In the genomic region with DNA sequence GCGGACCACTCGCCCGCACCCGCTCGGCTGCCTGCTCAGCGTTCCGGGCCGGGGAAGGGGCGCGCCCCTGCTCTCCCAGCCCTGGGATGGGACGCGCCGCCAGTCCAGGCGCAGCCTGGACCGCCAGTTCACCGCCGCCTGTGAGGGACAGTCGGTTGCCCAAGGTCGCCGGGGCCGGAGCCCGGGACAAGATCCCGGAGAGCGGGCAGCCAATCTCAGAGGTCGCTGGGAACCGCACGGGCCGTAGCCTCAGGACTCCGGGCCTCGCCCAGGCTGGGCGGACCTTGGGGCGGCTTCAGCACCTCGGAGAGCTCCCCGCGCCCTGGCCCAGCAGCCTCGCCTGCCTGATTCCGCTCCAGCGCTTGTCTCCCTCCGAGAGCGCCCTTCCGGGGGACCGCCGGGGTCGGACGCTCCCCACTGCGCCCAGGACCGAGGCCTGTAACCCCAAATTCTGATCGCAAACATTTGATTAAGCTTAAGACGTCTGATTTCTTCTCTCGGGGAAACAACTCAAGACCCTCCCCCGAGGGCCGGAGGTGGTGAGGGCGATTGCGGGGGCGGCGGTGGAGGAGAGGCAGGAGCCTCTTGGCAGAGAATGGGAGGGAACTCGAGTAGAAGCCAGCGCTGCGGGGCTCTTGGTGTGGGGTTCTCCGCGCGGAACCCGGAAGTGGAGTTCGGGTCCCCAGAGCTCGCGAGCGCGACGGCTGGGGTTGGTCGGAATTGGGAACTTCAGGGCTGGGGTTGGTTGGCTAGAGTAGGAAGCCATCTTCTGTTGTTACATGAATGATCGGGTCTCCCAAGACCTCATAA, we compare ENCODE assay signal across 8 cellular contexts. TPM values are rescaled to one million over a fixed set of nuclear protein-coding genes. Genes with fewer than 3 reads are reported as not detected.
DNase-seq lines count a peak whose midpoint lies in the region; ATAC-seq and TF ChIP-seq lines count a peak whose summit lies in the region.

No MANE protein-coding gene starts in this region.

- peaks cover 3% of the 10 kb centered on the region for H3K36me3 Mint-ChIP-seq in activated naive CD8-positive, alpha-beta T cell treated with anti-CD3 and anti-CD28 coated beads, Interleukin-2, amount 50 U/mL, for 24 hours (ENCODE audit: low read depth)

- H3K27ac ChIP-seq in heart left ventricle (no peak overlapping the region), transverse colon (no peak overlapping the region)

- H3K4me3 ChIP-seq in heart left ventricle (peak overlapping the region; percentile 7 to 55 (median 44)), transverse colon (peak overlapping the region in 3 of 4 donors; percentile 32 to 52 (median 45))

- no peak for TF ChIP-seq CTCF in heart left ventricle (IDR thresholded peaks at IDR 0.05)
- TF ChIP-seq CTCF in transverse colon (IDR thresholded peaks at IDR 0.05): no peak

- H3K36me3 ChIP-seq in heart left ventricle (peaks cover 0 to 16% (median 12%) of the 10 kb centered on the region in 9 donors), transverse colon (peaks cover 0 to 7% (median 3%) of the 10 kb centered on the region in 4 donors)

- H3K9me3 Mint-ChIP-seq in activated naive CD8-positive, alpha-beta T cell treated with anti-CD3 and anti-CD28 coated beads, Interleukin-2, amount 50 U/mL, for 24 hours: no peaks in the 10 kb centered on the region

- H3K4me1 Mint-ChIP-seq in activated naive CD8-positive, alpha-beta T cell treated with anti-CD3 and anti-CD28 coated beads, Interleukin-2, amount 50 U/mL, for 24 hours: peaks cover 20% of the 10 kb centered on the region

- TF ChIP-seq EP300 in transverse colon (IDR thresholded peaks at IDR 0.05; ENCODE audit: low read depth): no peak

- H3K27ac Mint-ChIP-seq in activated naive CD8-positive, alpha-beta T cell treated with anti-CD3 and anti-CD28 coated beads, Interleukin-2, amount 50 U/mL, for 24 hours: no peak overlapping the region

- H3K27me3 ChIP-seq in heart left ventricle: peaks cover 11 to 51% (median 27%) of the 10 kb centered on the region in 9 donors
- H3K27me3 ChIP-seq in transverse colon: peaks cover 48% of the 10 kb centered on the region

- H3K4me1 ChIP-seq in heart left ventricle: peaks cover 0 to 51% (median 28%) of the 10 kb centered on the region in 12 donors
- peaks cover 6 to 40% (median 40%) of the 10 kb centered on the region in 4 donors for H3K4me1 ChIP-seq in transverse colon

- ATAC-seq in GM19023 (IDR thresholded peaks at IDR 0.05; ENCODE audit: unreplicated experiment) (peak; percentile 56), HG03520 (IDR thresholded peaks at IDR 0.05; ENCODE audit: unreplicated experiment) (peak; percentile 59), heart left ventricle (peak; percentile 90 to 92 (median 90))
- ATAC-seq in activated naive CD8-positive, alpha-beta T cell treated with anti-CD3 and anti-CD28 coated beads, Interleukin-2, amount 50 U/mL, for 24 hours: peak; percentile 79

- in situ Hi-C loops in ACHN (cut with HindIII; ENCODE audit: low pct_ligation_motif_present, low pct_unique_long_range_greater_than_20kb, low sequenced_read_pairs) (no loop called here), transverse colon (cut with MboI; ENCODE audit: low pct_ligation_motif_present in 1 of 4, low pct_unique_long_range_greater_than_20kb in 1 of 4, low sequenced_read_pairs in 3 of 4) (loop anchor here in 3 of 4 donors (10.0 to 25.0 kb wide), 2 partner anchors 142 to 145 kb away; no protein-coding TSS in a partner anchor)

- TF ChIP-seq POLR2A in heart left ventricle (IDR thresholded peaks at IDR 0.05) (no peak), transverse colon (IDR thresholded peaks at IDR 0.05) (no peak)

- H3K9me3 ChIP-seq in heart left ventricle (no peaks in the 10 kb centered on the region), transverse colon (no peaks in the 10 kb centered on the region)

- intact Hi-C loops in heart left ventricle (cut with DNase I): loop anchor here in 8 of 10 donors (2.0 to 10.0 kb wide), 5 partner anchors 135 to 225 kb away; partner anchors contain the start of genes ATG13 (in 4 of the 8) and HARBI1 (in 4 of the 8)
- intact Hi-C loops in posterior cingulate gyrus (cut with DNase I): no loop called here
- intact Hi-C loops in transverse colon (cut with DNase I; ENCODE audit: low total_unique reads): loop anchor here (10.0 kb wide), 1 partner anchor 142 kb away; no protein-coding TSS in a partner anchor

- 1 to 3% (median 2%) methylated on average over 37 to 71 of the region's 71 CpGs for WGBS in heart left ventricle, 4 donors
- WGBS in transverse colon (ENCODE audit: low coverage in 1 of 2), 2 donors: 14% methylated on average over 31 of the region's 71 CpGs; no CpG with 5 or more reads in 1 of the 2 donors

- peak overlapping the region; percentile 68 for H3K4me3 Mint-ChIP-seq in activated naive CD8-positive, alpha-beta T cell treated with anti-CD3 and anti-CD28 coated beads, Interleukin-2, amount 50 U/mL, for 24 hours

- peaks cover 46% of the 10 kb centered on the region for H3K27me3 Mint-ChIP-seq in activated naive CD8-positive, alpha-beta T cell treated with anti-CD3 and anti-CD28 coated beads, Interleukin-2, amount 50 U/mL, for 24 hours

- DNase-seq in ACHN (peak; percentile 84), SW480 (ENCODE audit: low spot score) (peak; percentile 76), heart left ventricle (peak; percentile 83 to 93 (median 90)), posterior cingulate gyrus (peak in 9 of 10 donors; percentile 56 to 95 (median 75)), transverse colon (peak; percentile 85)
- DNase-seq in activated naive CD8-positive, alpha-beta T cell treated with anti-CD3 and anti-CD28 coated beads, Interleukin-2, amount 50 U/mL, for 24 hours: peak; percentile 84

RNA-seq across cellular contexts. Expression of gene CHRM4, which starts 1.1 kb away (rescaled TPM):
- under 1 TPM in 3 of 9 donors, not detected in 6; 0.15 to 0.27 (median 0.20) TPM for total RNA-seq in heart left ventricle
- under 1 TPM in 1 of 2 donors, not detected in 1; 0.08 TPM for polyA plus RNA-seq in heart left ventricle
- total RNA-seq in transverse colon: 1 to 10 TPM in 1 of 4 donors, under 1 TPM in 1, not detected in 2; 0.82 to 3.3 TPM

RNA-seq across cellular contexts. Expression of gene MDK, which starts 11.2 kb away (rescaled TPM):
- total RNA-seq in heart left ventricle: 10 to 100 TPM in 3 of 9 donors, 1 to 10 TPM in 6; 1.9 to 26.5 (median 7.9) TPM
- 1 to 10 TPM; 2.3 to 4.8 TPM for polyA plus RNA-seq in heart left ventricle
- total RNA-seq in transverse colon: 100 to 1,000 TPM in 3 of 4 donors, 10 to 100 TPM in 1; 34.4 to 309 (median 180) TPM

RNA-seq across cellular contexts. Expression of gene DGKZ, which starts 45.4 kb away (rescaled TPM):
- total RNA-seq in heart left ventricle (100 to 1,000 TPM in 1 of 9 donors, 10 to 100 TPM in 8; 57.9 to 114 (median 62.5) TPM), transverse colon (100 to 1,000 TPM in 1 of 4 donors, 10 to 100 TPM in 3; 56.4 to 105 (median 67.7) TPM)
- 10 to 100 TPM; 41.7 to 59.5 TPM for polyA plus RNA-seq in heart left ventricle
